ENCODE assay signal across 1 cellular context in genomic region chr10:89330537-89330936, GRCh38.
TF ChIP-seq lines count a peak whose summit lies in the region.

No MANE protein-coding gene starts in this region.

TF ChIP-seq in HepG2, 621 proteins besides CTCF, POLR2A, EP300 and RAD21 (continued from another document):
- TF ChIP-seq, protein P1, sequence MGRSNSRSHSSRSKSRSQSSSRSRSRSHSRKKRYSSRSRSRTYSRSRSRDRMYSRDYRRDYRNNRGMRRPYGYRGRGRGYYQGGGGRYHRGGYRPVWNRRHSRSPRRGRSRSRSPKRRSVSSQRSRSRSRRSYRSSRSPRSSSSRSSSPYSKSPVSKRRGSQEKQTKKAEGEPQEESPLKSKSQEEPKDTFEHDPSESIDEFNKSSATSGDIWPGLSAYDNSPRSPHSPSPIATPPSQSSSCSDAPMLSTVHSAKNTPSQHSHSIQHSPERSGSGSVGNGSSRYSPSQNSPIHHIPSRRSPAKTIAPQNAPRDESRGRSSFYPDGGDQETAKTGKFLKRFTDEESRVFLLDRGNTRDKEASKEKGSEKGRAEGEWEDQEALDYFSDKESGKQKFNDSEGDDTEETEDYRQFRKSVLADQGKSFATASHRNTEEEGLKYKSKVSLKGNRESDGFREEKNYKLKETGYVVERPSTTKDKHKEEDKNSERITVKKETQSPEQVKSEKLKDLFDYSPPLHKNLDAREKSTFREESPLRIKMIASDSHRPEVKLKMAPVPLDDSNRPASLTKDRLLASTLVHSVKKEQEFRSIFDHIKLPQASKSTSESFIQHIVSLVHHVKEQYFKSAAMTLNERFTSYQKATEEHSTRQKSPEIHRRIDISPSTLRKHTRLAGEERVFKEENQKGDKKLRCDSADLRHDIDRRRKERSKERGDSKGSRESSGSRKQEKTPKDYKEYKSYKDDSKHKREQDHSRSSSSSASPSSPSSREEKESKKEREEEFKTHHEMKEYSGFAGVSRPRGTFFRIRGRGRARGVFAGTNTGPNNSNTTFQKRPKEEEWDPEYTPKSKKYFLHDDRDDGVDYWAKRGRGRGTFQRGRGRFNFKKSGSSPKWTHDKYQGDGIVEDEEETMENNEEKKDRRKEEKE (IDR thresholded peaks at IDR 0.05) = no peak
- no peak for TF ChIP-seq ZFP82 (CRISPR knock-in tag; IDR thresholded peaks at IDR 0.05; ENCODE audit: borderline replicate concordance)
